Comparison of ENCODE assay signal across 24 cellular contexts in the genomic region with DNA sequence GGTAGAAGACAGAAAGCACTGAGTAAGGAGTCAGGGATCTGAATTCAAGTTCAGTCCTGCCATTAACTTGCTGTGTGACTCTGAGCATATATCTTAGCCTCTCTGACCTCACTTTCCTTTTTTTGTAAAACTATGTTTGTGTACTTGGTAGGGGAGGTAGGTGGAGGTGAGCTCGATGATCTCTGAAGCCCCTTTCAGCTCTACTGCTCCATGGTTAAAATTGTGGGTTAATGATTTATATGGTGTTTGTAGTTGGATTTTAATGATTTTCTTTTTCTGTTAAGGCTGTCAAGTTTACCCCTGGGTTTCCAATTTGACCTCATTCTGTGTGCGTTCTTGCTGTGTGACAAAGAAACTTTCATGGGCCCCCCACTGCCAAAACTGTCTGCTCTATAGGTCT.
"Had no signal": no experiment of that assay in that cellular context is flagged by ENCODE, and none has a peak within 500 bp of the region (broad histone marks: within the 10 kb centered on the region; RNA-seq: fewer than 3 reads in every experiment).

No MANE protein-coding gene starts in this region.

- H3K4me3 Mint-ChIP-seq: effector memory CD8-positive, alpha-beta T cell; natural killer cell; neural crest cell; stimulated activated effector memory CD8-positive, alpha-beta T cell treated with anti-CD3 and anti-CD28 coated beads, Interleukin-12 subunit alpha, Interleukin-12 subunit beta, amount 100 ng/mL, for 72 hours; type B pancreatic cell had no signal

- H3K9ac ChIP-seq: parathyroid adenoma had no signal

- H3K27me3 Mint-ChIP-seq: progenitor cell of endocrine pancreas, type B pancreatic cell had no signal

- H3K4me1 ChIP-seq: lower lobe of right lung, parathyroid adenoma, right atrium auricular region, tibial artery had no signal

- H3K4me1 Mint-ChIP-seq: natural killer cell; neural crest cell; stimulated activated effector memory CD8-positive, alpha-beta T cell treated with anti-CD3 and anti-CD28 coated beads, Interleukin-12 subunit alpha, Interleukin-12 subunit beta, amount 100 ng/mL, for 72 hours had no signal

- H3K27me3 ChIP-seq: neutrophil, right atrium auricular region, sigmoid colon, stomach, testis, tibial artery had no signal

- ATAC-seq: effector memory CD8-positive, alpha-beta T cell; lower lobe of right lung; natural killer cell; stimulated activated effector memory CD8-positive, alpha-beta T cell treated with anti-CD3 and anti-CD28 coated beads, Interleukin-12 subunit alpha, Interleukin-12 subunit beta, amount 100 ng/mL, for 72 hours had no signal

- H3K27ac Mint-ChIP-seq: effector memory CD8-positive, alpha-beta T cell; natural killer cell; progenitor cell of endocrine pancreas; stimulated activated effector memory CD8-positive, alpha-beta T cell treated with anti-CD3 and anti-CD28 coated beads, Interleukin-12 subunit alpha, Interleukin-12 subunit beta, amount 100 ng/mL, for 72 hours; type B pancreatic cell had no signal

- H3K79me2 ChIP-seq: parathyroid adenoma had no signal

- DNase-seq: cortex of kidney; effector memory CD8-positive, alpha-beta T cell; hypothalamus; left ventricle myocardium inferior; lower lobe of right lung; natural killer cell; sigmoid colon; stimulated activated CD4-positive, alpha-beta T cell treated with anti-CD3 and anti-CD28 coated beads, Interleukin-2, amount 100 ng/mL, for 24 hours; stimulated activated CD4-positive, alpha-beta T cell treated with anti-CD3 and anti-CD28 coated beads, Interleukin-4, amount 100 ng/mL, for 24 hours; stimulated activated naive CD4-positive, alpha-beta T cell treated with Interleukin-2 at 50 U/mL for 16 hours; stomach; substantia nigra; testis; tibial artery had no signal

- H3K9me3 ChIP-seq: left ventricle myocardium inferior, lower lobe of right lung, neutrophil, right atrium auricular region, sigmoid colon, stomach, testis, tibial artery had no signal

- H3K9me3 Mint-ChIP-seq: effector memory CD8-positive, alpha-beta T cell; natural killer cell; neural crest cell; stimulated activated effector memory CD8-positive, alpha-beta T cell treated with anti-CD3 and anti-CD28 coated beads, Interleukin-12 subunit alpha, Interleukin-12 subunit beta, amount 100 ng/mL, for 72 hours; type B pancreatic cell had no signal

- H3K27ac ChIP-seq: left ventricle myocardium inferior, lower lobe of right lung, neutrophil, parathyroid adenoma, right atrium auricular region, sigmoid colon, stomach, testis, tibial artery had no signal

- H3K36me3 ChIP-seq: left ventricle myocardium inferior, lower lobe of right lung, neutrophil, right atrium auricular region, sigmoid colon, stomach, tibial artery had no signal

- H2AFZ ChIP-seq: parathyroid adenoma had no signal

- FAIRE-seq: endometrium, frontal cortex, keratinocyte had no signal

- H3K4me3 ChIP-seq: left ventricle myocardium inferior, lower lobe of right lung, right atrium auricular region, sigmoid colon, stomach, testis, tibial artery had no signal

- H3K36me3 Mint-ChIP-seq: natural killer cell; stimulated activated effector memory CD8-positive, alpha-beta T cell treated with anti-CD3 and anti-CD28 coated beads, Interleukin-12 subunit alpha, Interleukin-12 subunit beta, amount 100 ng/mL, for 72 hours; type B pancreatic cell had no signal
